Comparison of ENCODE assay signal across 19 cellular contexts in genomic region chr2:110669079-110669478, GRCh38. TPM values are rescaled to one million over a fixed set of nuclear protein-coding genes. Genes with fewer than 3 reads are reported as not detected.
DNase-seq lines count a peak whose midpoint lies in the region; ATAC-seq lines count a peak whose summit lies in the region.
"Had no signal": no experiment of that assay in that cellular context is flagged by ENCODE, and none has a peak within 500 bp of the region (broad histone marks: within the 10 kb centered on the region; RNA-seq: fewer than 3 reads in every experiment).

No MANE protein-coding gene starts in this region.

- peaks cover 29% of the 10 kb centered on the region for H3K4me1 Mint-ChIP-seq in T-helper 1 cell treated with Interleukin-12 subunit alpha and Interleukin-12 subunit beta and Interleukin-4 antibody, amounts not matched to agents 30 μg/mL and 1 μg/mL, for 36 hours (ENCODE audit: low read depth)
- H3K4me1 Mint-ChIP-seq in activated naive CD8-positive, alpha-beta T cell treated with anti-CD3 and anti-CD28 coated beads, Interleukin-2, amount 10 ng/mL, durations not matched to agents 7 days and 5 days: peaks cover 14% of the 10 kb centered on the region
- H3K4me1 Mint-ChIP-seq in activated naive CD8-positive, alpha-beta T cell treated with anti-CD3 and anti-CD28 coated beads for 36 hours: no peaks in the 10 kb centered on the region
- peaks cover 6% of the 10 kb centered on the region for H3K4me1 Mint-ChIP-seq in activated T-helper 17 cell treated with anti-CD3 and anti-CD28 coated beads, Interleukin-2, amount 50 U/mL, for 72 hours
- peaks cover 5% of the 10 kb centered on the region for H3K4me1 Mint-ChIP-seq in stimulated activated effector memory CD8-positive, alpha-beta T cell treated with anti-CD3 and anti-CD28 coated beads, Interleukin-12 subunit alpha, Interleukin-12 subunit beta, amount 100 ng/mL, for 72 hours

- no peak for DNase-seq in T-helper 1 cell
- no peak for DNase-seq in activated naive CD8-positive, alpha-beta T cell treated with anti-CD3 and anti-CD28 coated beads, Interleukin-2, amount 10 ng/mL, durations not matched to agents 7 days and 5 days
- DNase-seq in activated naive CD8-positive, alpha-beta T cell treated with anti-CD3 and anti-CD28 coated beads for 36 hours: no peak
- no peak for DNase-seq in stimulated activated effector memory CD8-positive, alpha-beta T cell treated with anti-CD3 and anti-CD28 coated beads, Interleukin-12 subunit alpha, Interleukin-12 subunit beta, amount 100 ng/mL, for 72 hours (ENCODE audit: low spot score in 2 of 2)
- DNase-seq in HT-29 (ENCODE audit: low spot score): no peak
- DNase-seq: AML-193, COR-L47, DMS153, GF-D8, KG1, NCI-H1417, NCI-H187, NCI-H226, NCI-H524, SHP77 had no signal

- no peak for ATAC-seq in activated naive CD8-positive, alpha-beta T cell treated with anti-CD3 and anti-CD28 coated beads, Interleukin-2, amount 10 ng/mL, durations not matched to agents 7 days and 5 days (ENCODE audit: low read depth)
- no peak for ATAC-seq in activated T-helper 17 cell treated with anti-CD3 and anti-CD28 coated beads, Interleukin-2, amount 50 U/mL, for 72 hours (replicated peaks)
- ATAC-seq in stimulated activated effector memory CD8-positive, alpha-beta T cell treated with anti-CD3 and anti-CD28 coated beads, Interleukin-12 subunit alpha, Interleukin-12 subunit beta, amount 100 ng/mL, for 72 hours: no peak
- no peak for ATAC-seq in GM19463 (IDR thresholded peaks at IDR 0.05; ENCODE audit: unreplicated experiment)
- ATAC-seq: HepG2 had no signal

- POLR2A ChIA-PET in activated naive CD8-positive, alpha-beta T cell treated with anti-CD3 and anti-CD28 coated beads, Interleukin-2, amount 10 ng/mL, durations not matched to agents 7 days and 5 days (lab: Charles Lee): interaction anchor here (1.1 kb wide), 1 partner anchor 9 kb away, joined by 4 read pairs; the partner anchor contains the start of gene BUB1

- H3K9me3 Mint-ChIP-seq in T-helper 1 cell treated with Interleukin-12 subunit alpha and Interleukin-12 subunit beta and Interleukin-4 antibody, amounts not matched to agents 30 μg/mL and 1 μg/mL, for 36 hours: no peaks in the 10 kb centered on the region
- H3K9me3 Mint-ChIP-seq in activated naive CD8-positive, alpha-beta T cell treated with anti-CD3 and anti-CD28 coated beads, Interleukin-2, amount 10 ng/mL, durations not matched to agents 7 days and 5 days: no peaks in the 10 kb centered on the region
- H3K9me3 Mint-ChIP-seq in activated naive CD8-positive, alpha-beta T cell treated with anti-CD3 and anti-CD28 coated beads for 36 hours: no peaks in the 10 kb centered on the region
- H3K9me3 Mint-ChIP-seq in activated T-helper 17 cell treated with anti-CD3 and anti-CD28 coated beads, Interleukin-2, amount 50 U/mL, for 72 hours: no peaks in the 10 kb centered on the region
- no peaks in the 10 kb centered on the region for H3K9me3 Mint-ChIP-seq in stimulated activated effector memory CD8-positive, alpha-beta T cell treated with anti-CD3 and anti-CD28 coated beads, Interleukin-12 subunit alpha, Interleukin-12 subunit beta, amount 100 ng/mL, for 72 hours

- peak overlapping the region; percentile 64 for H3K27ac Mint-ChIP-seq in T-helper 1 cell treated with Interleukin-12 subunit alpha and Interleukin-12 subunit beta and Interleukin-4 antibody, amounts not matched to agents 30 μg/mL and 1 μg/mL, for 36 hours
- peak overlapping the region; percentile 61 for H3K27ac Mint-ChIP-seq in activated naive CD8-positive, alpha-beta T cell treated with anti-CD3 and anti-CD28 coated beads, Interleukin-2, amount 10 ng/mL, durations not matched to agents 7 days and 5 days
- H3K27ac Mint-ChIP-seq in activated naive CD8-positive, alpha-beta T cell treated with anti-CD3 and anti-CD28 coated beads for 36 hours: no peak overlapping the region
- peak overlapping the region; percentile 22 for H3K27ac Mint-ChIP-seq in activated T-helper 17 cell treated with anti-CD3 and anti-CD28 coated beads, Interleukin-2, amount 50 U/mL, for 72 hours
- peak overlapping the region; percentile 63 for H3K27ac Mint-ChIP-seq in stimulated activated effector memory CD8-positive, alpha-beta T cell treated with anti-CD3 and anti-CD28 coated beads, Interleukin-12 subunit alpha, Interleukin-12 subunit beta, amount 100 ng/mL, for 72 hours

- no peaks in the 10 kb centered on the region for H3K27me3 Mint-ChIP-seq in T-helper 1 cell treated with Interleukin-12 subunit alpha and Interleukin-12 subunit beta and Interleukin-4 antibody, amounts not matched to agents 30 μg/mL and 1 μg/mL, for 36 hours (ENCODE audit: low read depth)
- H3K27me3 Mint-ChIP-seq in activated naive CD8-positive, alpha-beta T cell treated with anti-CD3 and anti-CD28 coated beads, Interleukin-2, amount 10 ng/mL, durations not matched to agents 7 days and 5 days: no peaks in the 10 kb centered on the region
- H3K27me3 Mint-ChIP-seq in activated naive CD8-positive, alpha-beta T cell treated with anti-CD3 and anti-CD28 coated beads for 36 hours: no peaks in the 10 kb centered on the region
- no peaks in the 10 kb centered on the region for H3K27me3 Mint-ChIP-seq in activated T-helper 17 cell treated with anti-CD3 and anti-CD28 coated beads, Interleukin-2, amount 50 U/mL, for 72 hours

- no peak overlapping the region for H3K4me3 Mint-ChIP-seq in T-helper 1 cell treated with Interleukin-12 subunit alpha and Interleukin-12 subunit beta and Interleukin-4 antibody, amounts not matched to agents 30 μg/mL and 1 μg/mL, for 36 hours
- no peak overlapping the region for H3K4me3 Mint-ChIP-seq in activated naive CD8-positive, alpha-beta T cell treated with anti-CD3 and anti-CD28 coated beads, Interleukin-2, amount 10 ng/mL, durations not matched to agents 7 days and 5 days
- H3K4me3 Mint-ChIP-seq in activated naive CD8-positive, alpha-beta T cell treated with anti-CD3 and anti-CD28 coated beads for 36 hours: no peak overlapping the region
- H3K4me3 Mint-ChIP-seq in activated T-helper 17 cell treated with anti-CD3 and anti-CD28 coated beads, Interleukin-2, amount 50 U/mL, for 72 hours: no peak overlapping the region
- H3K4me3 Mint-ChIP-seq in stimulated activated effector memory CD8-positive, alpha-beta T cell treated with anti-CD3 and anti-CD28 coated beads, Interleukin-12 subunit alpha, Interleukin-12 subunit beta, amount 100 ng/mL, for 72 hours: no peak overlapping the region

- H3K36me3 Mint-ChIP-seq in T-helper 1 cell treated with Interleukin-12 subunit alpha and Interleukin-12 subunit beta and Interleukin-4 antibody, amounts not matched to agents 30 μg/mL and 1 μg/mL, for 36 hours (ENCODE audit: low read depth): peaks cover 55% of the 10 kb centered on the region
- peaks cover 52% of the 10 kb centered on the region for H3K36me3 Mint-ChIP-seq in activated naive CD8-positive, alpha-beta T cell treated with anti-CD3 and anti-CD28 coated beads, Interleukin-2, amount 10 ng/mL, durations not matched to agents 7 days and 5 days
- peaks cover 37% of the 10 kb centered on the region for H3K36me3 Mint-ChIP-seq in activated naive CD8-positive, alpha-beta T cell treated with anti-CD3 and anti-CD28 coated beads for 36 hours
- peaks cover 82% of the 10 kb centered on the region for H3K36me3 Mint-ChIP-seq in activated T-helper 17 cell treated with anti-CD3 and anti-CD28 coated beads, Interleukin-2, amount 50 U/mL, for 72 hours (ENCODE audit: low read depth)
- H3K36me3 Mint-ChIP-seq in stimulated activated effector memory CD8-positive, alpha-beta T cell treated with anti-CD3 and anti-CD28 coated beads, Interleukin-12 subunit alpha, Interleukin-12 subunit beta, amount 100 ng/mL, for 72 hours: peaks cover 99% of the 10 kb centered on the region

RNA-seq across cellular contexts. Expression of gene BUB1, which starts 8.8 kb away (rescaled TPM):
- 10 to 100 TPM; 89.3 to 91.9 TPM for total RNA-seq in activated naive CD8-positive, alpha-beta T cell treated with anti-CD3 and anti-CD28 coated beads, Interleukin-2, amount 10 ng/mL, durations not matched to agents 7 days and 5 days
- total RNA-seq in activated naive CD8-positive, alpha-beta T cell treated with anti-CD3 and anti-CD28 coated beads for 36 hours: 10 to 100 TPM; 75.5 to 80.4 TPM
- 100 to 1,000 TPM in 1 of 2 donors, 10 to 100 TPM in 1; 94.7 to 103 TPM for total RNA-seq in activated T-helper 17 cell treated with anti-CD3 and anti-CD28 coated beads, Interleukin-2, amount 50 U/mL, for 72 hours
- total RNA-seq in HT-29 (2014; rRNA removed; shearing (Covaris generic)): 36.9 and 37.5 TPM in 2 replicates
